7 cellular contexts compared by ENCODE assay signal in genomic region chr14:77867476-77867875, GRCh38.
"Had no signal": no experiment of that assay in that cellular context is flagged by ENCODE, and none has a peak within 500 bp of the region (broad histone marks: within the 10 kb centered on the region; RNA-seq: fewer than 3 reads in every experiment).

No MANE protein-coding gene starts in this region.

- H3K4me3 ChIP-seq: GM23338 had no signal

- H3K27ac Mint-ChIP-seq: GM23338, H9 had no signal

- H3K4me2 ChIP-seq: GM23338 had no signal

- FAIRE-seq: H1, H54, HTR-8/SVneo had no signal

- ATAC-seq: GM23338 had no signal

- H2AFZ ChIP-seq: GM23338 had no signal

- DNase-seq: H9, HCEC 1CT, IMR-90 had no signal

- H3K9me3 Mint-ChIP-seq: GM23338 had no signal

- H3K4me1 Mint-ChIP-seq: GM23338, H9 had no signal

- H3K4me3 Mint-ChIP-seq: GM23338, H9 had no signal
